ENCODE assay signal across 29 cellular contexts in the genomic region with DNA sequence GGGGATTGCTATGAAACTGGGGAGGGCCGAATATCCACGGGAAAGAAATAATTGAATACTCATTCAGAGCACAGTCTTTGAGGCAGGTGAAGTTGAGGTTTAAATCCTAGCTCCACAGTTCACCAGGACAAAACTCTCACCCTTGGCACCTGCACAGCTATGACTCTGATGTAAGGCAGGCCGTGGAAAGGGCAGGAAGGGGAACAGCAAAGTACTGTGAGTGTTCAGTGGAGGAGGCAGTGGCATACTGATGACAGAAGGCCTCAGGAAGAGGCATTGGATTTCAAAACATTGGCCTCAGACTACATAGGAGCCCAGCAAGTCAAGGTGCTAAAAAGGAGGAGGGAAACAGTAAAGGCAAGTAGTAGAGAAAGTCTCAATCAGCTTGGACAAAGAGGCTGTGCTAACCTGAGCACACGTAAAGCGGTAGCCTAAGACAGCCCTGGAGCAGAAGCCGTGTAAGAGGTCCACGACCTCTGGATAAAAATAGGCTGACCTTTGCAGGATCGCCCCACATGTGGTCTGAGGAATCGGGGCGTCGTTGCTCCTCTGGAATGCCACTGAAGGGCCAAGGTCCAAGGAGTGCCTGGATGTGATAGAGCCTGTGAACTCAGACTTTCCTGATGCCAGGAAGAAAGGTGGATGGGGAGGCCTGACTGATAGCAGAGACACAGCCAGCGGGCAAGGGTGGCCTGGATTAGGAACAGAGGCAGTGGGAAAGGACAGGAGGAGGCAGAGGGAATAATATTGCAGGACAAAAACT.
"Had no signal": no experiment of that assay in that cellular context is flagged by ENCODE, and none has a peak within 500 bp of the region (broad histone marks: within the 10 kb centered on the region; RNA-seq: fewer than 3 reads in every experiment).

No MANE protein-coding gene starts in this region.

- ATAC-seq: activated CD8-positive, alpha-beta memory T cell treated with anti-CD3 and anti-CD28 coated beads, Interleukin-2, amount 10 ng/mL, durations not matched to agents 7 days and 5 days; activated naive CD4-positive, alpha-beta T cell treated with anti-CD3 and anti-CD28 coated beads, Interleukin-2, amount 50 U/mL, for 72 hours; activated naive CD8-positive, alpha-beta T cell treated with anti-CD3 and anti-CD28 coated beads, Interleukin-2, amount 50 U/mL, for 24 hours; activated T-cell treated with anti-CD3 and anti-CD28 coated beads, Interleukin-2, amount 50 U/mL, for 4 hours; Panc1; T-cell had no signal

- H3K36me3 ChIP-seq: brain microvascular endothelial cell had no signal

- FAIRE-seq: TTC549 had no signal

- H3K27ac ChIP-seq: brain microvascular endothelial cell had no signal

- H3K27me3 ChIP-seq: brain microvascular endothelial cell had no signal

- DNase-seq: activated B cell treated with CpG ODN at 0.5 μM for 24 hours; activated CD4-positive, alpha-beta T cell treated with anti-CD3 and anti-CD28 coated beads for 1 hour; activated CD4-positive, alpha-beta T cell treated with anti-CD3 and anti-CD28 coated beads, Interleukin-2, amount 10 ng/mL, durations not matched to agents 24 days and 14 days; activated CD4-positive, alpha-beta T cell treated with anti-CD3 and anti-CD28 coated beads, Interleukin-2, amount 50 U/mL, for 48 hours; activated CD8-positive, alpha-beta memory T cell treated with anti-CD3 and anti-CD28 coated beads, Interleukin-2, amount 10 ng/mL, durations not matched to agents 7 days and 5 days; activated effector memory CD4-positive, alpha-beta T cell treated with anti-CD3 and anti-CD28 coated beads, Interleukin-2, amount 50 U/mL, for 16 hours; activated naive CD4-positive, alpha-beta T cell treated with Interleukin-2 at 50 U/mL for 16 hours; activated naive CD8-positive, alpha-beta T cell treated with anti-CD3 and anti-CD28 coated beads, Interleukin-2, amount 50 U/mL, for 24 hours; activated T-cell treated with anti-CD3 and anti-CD28 coated beads, Interleukin-2, amount 50 U/mL, for 4 hours; amygdala; brain microvascular endothelial cell; caudate nucleus; KG1; NCI-H1092; NCI-H1417 treated with DMSO at 0.1 percent for 48 hours; NCI-H1694; NCI-H2029; NCI-H2107; NCI-H345; NCI-H510A; NCI-H526 treated with DMSO at 0.1 percent for 48 hours; NCI-H82; SIG-M5; T-cell; T-helper 2 cell; T1000 had no signal
